In genomic region chr9:70031141-70031545, GRCh38 we compare ENCODE assay signal across 1 cellular context.
TF ChIP-seq lines count a peak whose summit lies in the region.

No MANE protein-coding gene starts in this region.

TF ChIP-seq in GM12878, 131 proteins besides CTCF, POLR2A, EP300 and RAD21 (continued from another document):
- no peak for TF ChIP-seq BCL3 (IDR thresholded peaks at IDR 0.05; ENCODE audit: borderline replicate concordance, insufficient read depth, low read depth, low read length, poor library complexity, severe bottlenecking)
- no peak for TF ChIP-seq FOXK2 (IDR thresholded peaks at IDR 0.05)
- TF ChIP-seq JUNB (IDR thresholded peaks at IDR 0.05): peak; percentile 76
- TF ChIP-seq, protein P1, sequence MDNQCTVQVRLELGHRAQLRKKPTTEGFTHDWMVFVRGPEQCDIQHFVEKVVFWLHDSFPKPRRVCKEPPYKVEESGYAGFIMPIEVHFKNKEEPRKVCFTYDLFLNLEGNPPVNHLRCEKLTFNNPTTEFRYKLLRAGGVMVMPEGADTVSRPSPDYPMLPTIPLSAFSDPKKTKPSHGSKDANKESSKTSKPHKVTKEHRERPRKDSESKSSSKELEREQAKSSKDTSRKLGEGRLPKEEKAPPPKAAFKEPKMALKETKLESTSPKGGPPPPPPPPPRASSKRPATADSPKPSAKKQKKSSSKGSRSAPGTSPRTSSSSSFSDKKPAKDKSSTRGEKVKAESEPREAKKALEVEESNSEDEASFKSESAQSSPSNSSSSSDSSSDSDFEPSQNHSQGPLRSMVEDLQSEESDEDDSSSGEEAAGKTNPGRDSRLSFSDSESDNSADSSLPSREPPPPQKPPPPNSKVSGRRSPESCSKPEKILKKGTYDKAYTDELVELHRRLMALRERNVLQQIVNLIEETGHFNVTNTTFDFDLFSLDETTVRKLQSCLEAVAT (IDR thresholded peaks at IDR 0.05): no peak
- no peak for TF ChIP-seq ZNF207 (IDR thresholded peaks at IDR 0.05; ENCODE audit: borderline replicate concordance)
- TF ChIP-seq, protein P2, sequence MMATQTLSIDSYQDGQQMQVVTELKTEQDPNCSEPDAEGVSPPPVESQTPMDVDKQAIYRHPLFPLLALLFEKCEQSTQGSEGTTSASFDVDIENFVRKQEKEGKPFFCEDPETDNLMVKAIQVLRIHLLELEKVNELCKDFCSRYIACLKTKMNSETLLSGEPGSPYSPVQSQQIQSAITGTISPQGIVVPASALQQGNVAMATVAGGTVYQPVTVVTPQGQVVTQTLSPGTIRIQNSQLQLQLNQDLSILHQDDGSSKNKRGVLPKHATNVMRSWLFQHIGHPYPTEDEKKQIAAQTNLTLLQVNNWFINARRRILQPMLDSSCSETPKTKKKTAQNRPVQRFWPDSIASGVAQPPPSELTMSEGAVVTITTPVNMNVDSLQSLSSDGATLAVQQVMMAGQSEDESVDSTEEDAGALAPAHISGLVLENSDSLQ (IDR thresholded peaks at IDR 0.05): no peak
- TF ChIP-seq SMAD5 (IDR thresholded peaks at IDR 0.05; ENCODE audit: low read depth): no peak
- TF ChIP-seq SUZ12 (IDR thresholded peaks at IDR 0.05; ENCODE audit: unreplicated experiment): no peak
- no peak for TF ChIP-seq CBX3 (IDR thresholded peaks at IDR 0.05; ENCODE audit: borderline replicate concordance, low read depth)
- no peak for TF ChIP-seq TCF12 (IDR thresholded peaks at IDR 0.05; ENCODE audit: low read depth, low read length)
- TF ChIP-seq ZSCAN29 (IDR thresholded peaks at IDR 0.05): no peak
- no peak for TF ChIP-seq ZBTB33 (IDR thresholded peaks at IDR 0.05)
- no peak for TF ChIP-seq LARP7 (IDR thresholded peaks at IDR 0.05)
- TF ChIP-seq SRF (IDR thresholded peaks at IDR 0.05; ENCODE audit: low read depth in 2 of 2, low read length in 2 of 2): no peak
- TF ChIP-seq RAD51 (IDR thresholded peaks at IDR 0.05): no peak
- TF ChIP-seq RELB (IDR thresholded peaks at IDR 0.05; ENCODE audit: low read depth): no peak
- no peak for TF ChIP-seq SPI1 (IDR thresholded peaks at IDR 0.05; ENCODE audit: borderline replicate concordance, insufficient read depth, low read depth, low read length)
- TF ChIP-seq YY1 (IDR thresholded peaks at IDR 0.05; ENCODE audit: low read depth, low read length): no peak
- no peak for TF ChIP-seq GABPA (IDR thresholded peaks at IDR 0.05; ENCODE audit: low read depth)
- TF ChIP-seq, protein P3, sequence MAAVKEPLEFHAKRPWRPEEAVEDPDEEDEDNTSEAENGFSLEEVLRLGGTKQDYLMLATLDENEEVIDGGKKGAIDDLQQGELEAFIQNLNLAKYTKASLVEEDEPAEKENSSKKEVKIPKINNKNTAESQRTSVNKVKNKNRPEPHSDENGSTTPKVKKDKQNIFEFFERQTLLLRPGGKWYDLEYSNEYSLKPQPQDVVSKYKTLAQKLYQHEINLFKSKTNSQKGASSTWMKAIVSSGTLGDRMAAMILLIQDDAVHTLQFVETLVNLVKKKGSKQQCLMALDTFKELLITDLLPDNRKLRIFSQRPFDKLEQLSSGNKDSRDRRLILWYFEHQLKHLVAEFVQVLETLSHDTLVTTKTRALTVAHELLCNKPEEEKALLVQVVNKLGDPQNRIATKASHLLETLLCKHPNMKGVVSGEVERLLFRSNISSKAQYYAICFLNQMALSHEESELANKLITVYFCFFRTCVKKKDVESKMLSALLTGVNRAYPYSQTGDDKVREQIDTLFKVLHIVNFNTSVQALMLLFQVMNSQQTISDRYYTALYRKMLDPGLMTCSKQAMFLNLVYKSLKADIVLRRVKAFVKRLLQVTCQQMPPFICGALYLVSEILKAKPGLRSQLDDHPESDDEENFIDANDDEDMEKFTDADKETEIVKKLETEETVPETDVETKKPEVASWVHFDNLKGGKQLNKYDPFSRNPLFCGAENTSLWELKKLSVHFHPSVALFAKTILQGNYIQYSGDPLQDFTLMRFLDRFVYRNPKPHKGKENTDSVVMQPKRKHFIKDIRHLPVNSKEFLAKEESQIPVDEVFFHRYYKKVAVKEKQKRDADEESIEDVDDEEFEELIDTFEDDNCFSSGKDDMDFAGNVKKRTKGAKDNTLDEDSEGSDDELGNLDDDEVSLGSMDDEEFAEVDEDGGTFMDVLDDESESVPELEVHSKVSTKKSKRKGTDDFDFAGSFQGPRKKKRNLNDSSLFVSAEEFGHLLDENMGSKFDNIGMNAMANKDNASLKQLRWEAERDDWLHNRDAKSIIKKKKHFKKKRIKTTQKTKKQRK (IDR thresholded peaks at IDR 0.05; ENCODE audit: low read depth, low read length): no peak
- no peak for TF ChIP-seq STAT1 (conservative IDR thresholded peaks at IDR 0.05)
- peak; percentile 86 for TF ChIP-seq TCF7 (IDR thresholded peaks at IDR 0.05; ENCODE audit: borderline replicate concordance)
- TF ChIP-seq FOXM1 (IDR thresholded peaks at IDR 0.05; ENCODE audit: low read depth, low read length): no peak
- no peak for TF ChIP-seq HDAC6 (IDR thresholded peaks at IDR 0.05; ENCODE audit: unreplicated experiment)
- no peak for TF ChIP-seq TAF1 (IDR thresholded peaks at IDR 0.05; ENCODE audit: borderline replicate concordance, low read depth, low read length)
- TF ChIP-seq, protein P4, sequence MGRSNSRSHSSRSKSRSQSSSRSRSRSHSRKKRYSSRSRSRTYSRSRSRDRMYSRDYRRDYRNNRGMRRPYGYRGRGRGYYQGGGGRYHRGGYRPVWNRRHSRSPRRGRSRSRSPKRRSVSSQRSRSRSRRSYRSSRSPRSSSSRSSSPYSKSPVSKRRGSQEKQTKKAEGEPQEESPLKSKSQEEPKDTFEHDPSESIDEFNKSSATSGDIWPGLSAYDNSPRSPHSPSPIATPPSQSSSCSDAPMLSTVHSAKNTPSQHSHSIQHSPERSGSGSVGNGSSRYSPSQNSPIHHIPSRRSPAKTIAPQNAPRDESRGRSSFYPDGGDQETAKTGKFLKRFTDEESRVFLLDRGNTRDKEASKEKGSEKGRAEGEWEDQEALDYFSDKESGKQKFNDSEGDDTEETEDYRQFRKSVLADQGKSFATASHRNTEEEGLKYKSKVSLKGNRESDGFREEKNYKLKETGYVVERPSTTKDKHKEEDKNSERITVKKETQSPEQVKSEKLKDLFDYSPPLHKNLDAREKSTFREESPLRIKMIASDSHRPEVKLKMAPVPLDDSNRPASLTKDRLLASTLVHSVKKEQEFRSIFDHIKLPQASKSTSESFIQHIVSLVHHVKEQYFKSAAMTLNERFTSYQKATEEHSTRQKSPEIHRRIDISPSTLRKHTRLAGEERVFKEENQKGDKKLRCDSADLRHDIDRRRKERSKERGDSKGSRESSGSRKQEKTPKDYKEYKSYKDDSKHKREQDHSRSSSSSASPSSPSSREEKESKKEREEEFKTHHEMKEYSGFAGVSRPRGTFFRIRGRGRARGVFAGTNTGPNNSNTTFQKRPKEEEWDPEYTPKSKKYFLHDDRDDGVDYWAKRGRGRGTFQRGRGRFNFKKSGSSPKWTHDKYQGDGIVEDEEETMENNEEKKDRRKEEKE (IDR thresholded peaks at IDR 0.05): no peak
- TF ChIP-seq, protein P5, sequence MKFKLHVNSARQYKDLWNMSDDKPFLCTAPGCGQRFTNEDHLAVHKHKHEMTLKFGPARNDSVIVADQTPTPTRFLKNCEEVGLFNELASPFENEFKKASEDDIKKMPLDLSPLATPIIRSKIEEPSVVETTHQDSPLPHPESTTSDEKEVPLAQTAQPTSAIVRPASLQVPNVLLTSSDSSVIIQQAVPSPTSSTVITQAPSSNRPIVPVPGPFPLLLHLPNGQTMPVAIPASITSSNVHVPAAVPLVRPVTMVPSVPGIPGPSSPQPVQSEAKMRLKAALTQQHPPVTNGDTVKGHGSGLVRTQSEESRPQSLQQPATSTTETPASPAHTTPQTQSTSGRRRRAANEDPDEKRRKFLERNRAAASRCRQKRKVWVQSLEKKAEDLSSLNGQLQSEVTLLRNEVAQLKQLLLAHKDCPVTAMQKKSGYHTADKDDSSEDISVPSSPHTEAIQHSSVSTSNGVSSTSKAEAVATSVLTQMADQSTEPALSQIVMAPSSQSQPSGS (IDR thresholded peaks at IDR 0.05; ENCODE audit: low read length): peak; percentile 28; the same call in 1 of the 2 replicates
- no peak for TF ChIP-seq POLR2AphosphoS5 (IDR thresholded peaks at IDR 0.05; ENCODE audit: low read length)
- TF ChIP-seq RELA (IDR thresholded peaks at IDR 0.05; ENCODE audit: borderline replicate concordance, partially characterized antibody): no peak
- no peak for TF ChIP-seq MYB (IDR thresholded peaks at IDR 0.05; ENCODE audit: borderline replicate concordance, low read depth, low read length)
- no peak for TF ChIP-seq YBX1 (IDR thresholded peaks at IDR 0.05)
- no peak for TF ChIP-seq MTA2 (IDR thresholded peaks at IDR 0.05; ENCODE audit: low read depth)
- peak; percentile 72 for TF ChIP-seq RUNX3 (IDR thresholded peaks at IDR 0.05; ENCODE audit: low read length)
- no peak for TF ChIP-seq SIN3A (IDR thresholded peaks at IDR 0.05; ENCODE audit: low read depth, low read length)
- no peak for TF ChIP-seq ELK1 (IDR thresholded peaks at IDR 0.05; ENCODE audit: low read depth, low read length)
- TF ChIP-seq SREBF1 (IDR thresholded peaks at IDR 0.05; ENCODE audit: low read length): no peak
- no peak for TF ChIP-seq ETV6 (conservative IDR thresholded peaks at IDR 0.05 in 1 of 2, IDR thresholded peaks at IDR 0.05 in 1 of 2; ENCODE audit: borderline replicate concordance in 1 of 2, low read depth in 1 of 2)
- peak; percentile 68; the same call in 1 of the 2 replicates for TF ChIP-seq MEF2A (IDR thresholded peaks at IDR 0.05; ENCODE audit: insufficient read depth, low read depth, low read length)
- TF ChIP-seq JUND (IDR thresholded peaks at IDR 0.05; ENCODE audit: low read depth, low read length): no peak
- TF ChIP-seq USF1 (IDR thresholded peaks at IDR 0.05; ENCODE audit: borderline replicate concordance, extremely low read length, insufficient read depth, low read depth, low read length): no peak
